Comparison of ENCODE assay signal across 9 cellular contexts in genomic region chr10:124614003-124614659, GRCh38.
DNase-seq lines count a peak whose midpoint lies in the region; ATAC-seq and FAIRE-seq lines count a peak whose summit lies in the region.
"Had no signal": no experiment of that assay in that cellular context is flagged by ENCODE, and none has a peak within 500 bp of the region (broad histone marks: within the 10 kb centered on the region; RNA-seq: fewer than 3 reads in every experiment).

No MANE protein-coding gene starts in this region.

- no peaks in the 10 kb centered on the region for H3K9me3 ChIP-seq in aorta (ENCODE audit: control insufficient read depth, low read length)

- no peaks in the 10 kb centered on the region for H3K9me3 Mint-ChIP-seq in activated CD4-positive, alpha-beta memory T cell treated with anti-CD3 and anti-CD28 coated beads for 36 hours

- CTCF ChIA-PET in activated CD4-positive, alpha-beta memory T cell treated with anti-CD3 and anti-CD28 coated beads for 36 hours (lab: Charles Lee): interaction anchor here (0.7 to 3.3 kb wide), 9 partner anchors 9 to 128 kb away, joined by 3 to 10 read pairs (median 4); no protein-coding TSS in a partner anchor

- H3K4me1 Mint-ChIP-seq in activated CD4-positive, alpha-beta memory T cell treated with anti-CD3 and anti-CD28 coated beads for 36 hours (ENCODE audit: low read depth): peaks cover 41% of the 10 kb centered on the region

- ATAC-seq in GM18861 (IDR thresholded peaks at IDR 0.05; ENCODE audit: unreplicated experiment): peak; percentile 37
- ATAC-seq in HG02678 (IDR thresholded peaks at IDR 0.05; ENCODE audit: unreplicated experiment): peak; percentile 55
- no peak for ATAC-seq in esophagus mucosa
- ATAC-seq in aorta (ENCODE audit: low FRiP score): no peak

- peaks cover 6% of the 10 kb centered on the region for H3K36me3 Mint-ChIP-seq in activated CD4-positive, alpha-beta memory T cell treated with anti-CD3 and anti-CD28 coated beads for 36 hours

- no peaks in the 10 kb centered on the region for H3K4me1 ChIP-seq in aorta (ENCODE audit: control insufficient read depth in 1 of 2, insufficient read depth in 2 of 2, low read length in 2 of 2)

- no peak overlapping the region for H3K4me3 Mint-ChIP-seq in activated CD4-positive, alpha-beta memory T cell treated with anti-CD3 and anti-CD28 coated beads for 36 hours

- intact Hi-C loops in activated CD4-positive, alpha-beta memory T cell treated with anti-CD3 and anti-CD28 coated beads for 36 hours (cut with micrococcal nuclease): loop anchor here (1.0 to 5.0 kb wide), 3 partner anchors 13 to 82 kb away; no protein-coding TSS in a partner anchor
- intact Hi-C loops in aorta (cut with DNase I): no loop called here

- no peaks in the 10 kb centered on the region for H3K27me3 ChIP-seq in aorta (ENCODE audit: control insufficient read depth in 1 of 2, insufficient read depth in 2 of 2, low read length in 1 of 2)

- FAIRE-seq in frontal cortex (lab: Jason Lieb, UNC): no peak

- H3K36me3 ChIP-seq in aorta (ENCODE audit: control insufficient read depth in 1 of 2, insufficient read depth in 2 of 2, low read length in 1 of 2): no peaks in the 10 kb centered on the region

- 78 to 81% methylated on average over 11 of the region's 11 CpGs for WGBS in aorta, 2 donors

- POLR2A ChIA-PET in activated CD4-positive, alpha-beta memory T cell treated with anti-CD3 and anti-CD28 coated beads for 36 hours (lab: Charles Lee): interaction anchor here (0.7 to 1.4 kb wide), 5 partner anchors 10 to 104 kb away, joined by 3 to 9 read pairs (median 4); no protein-coding TSS in a partner anchor

- no peak overlapping the region for H3K4me3 ChIP-seq in aorta (ENCODE audit: low read length in 2 of 2)

- no peak overlapping the region for H3K27ac ChIP-seq in aorta (ENCODE audit: low read depth in 1 of 2, low read length in 2 of 2)

- H3K27me3 Mint-ChIP-seq in activated CD4-positive, alpha-beta memory T cell treated with anti-CD3 and anti-CD28 coated beads for 36 hours: no peaks in the 10 kb centered on the region

- no peak overlapping the region for H3K27ac Mint-ChIP-seq in activated CD4-positive, alpha-beta memory T cell treated with anti-CD3 and anti-CD28 coated beads for 36 hours

- DNase-seq in activated CD4-positive, alpha-beta memory T cell treated with anti-CD3 and anti-CD28 coated beads for 36 hours: peak; percentile 80
- peak; percentile 49 to 64 for DNase-seq in stimulated activated CD4-positive, alpha-beta T cell treated with anti-CD3 and anti-CD28 coated beads, Interleukin-2, amount 100 ng/mL, for 48 hours
- DNase-seq in frontal cortex (ENCODE audit: low spot score in 2 of 2) (no peak), putamen (ENCODE audit: low spot score) (no peak), aorta (no peak)
- DNase-seq: NCI-H526 had no signal

Comparison
In these comparisons a context has a peak if more than half of its experiments do, and no peak if none do; other contexts are left out.
1. ATAC-seq: peak in GM18861 (single experiment) and HG02678 (single experiment); none in esophagus mucosa (single experiment) and aorta (single experiment).
2. DNase-seq: peak in activated CD4-positive, alpha-beta memory T cell treated with anti-CD3 and anti-CD28 coated beads for 36 hours (single experiment) and stimulated activated CD4-positive, alpha-beta T cell treated with anti-CD3 and anti-CD28 coated beads, Interleukin-2, amount 100 ng/mL, for 48 hours (2 of 2); none in frontal cortex (0 of 2), putamen (single experiment) and aorta (0 of 2).